Comparison of ENCODE assay signal across 8 cellular contexts in genomic region chr5:176533894-176534611, GRCh38.
A peak's percentile ranks its signal among the peaks of the same experiment; 100 is the strongest.
DNase-seq lines count a peak whose midpoint lies in the region; ATAC-seq and TF ChIP-seq lines count a peak whose summit lies in the region.

No MANE protein-coding gene starts in this region.

- no peaks in the 10 kb centered on the region for H3K27me3 Mint-ChIP-seq in T-helper 1 cell treated with Interleukin-12 subunit alpha and Interleukin-12 subunit beta and Interleukin-4 antibody, amounts not matched to agents 30 μg/mL and 1 μg/mL, for 36 hours (ENCODE audit: low read depth)
- peaks cover 2% of the 10 kb centered on the region for H3K27me3 Mint-ChIP-seq in nephron progenitor cell (ENCODE audit: low read depth, poor library complexity)

- H3K4me3 Mint-ChIP-seq in T-helper 1 cell treated with Interleukin-12 subunit alpha and Interleukin-12 subunit beta and Interleukin-4 antibody, amounts not matched to agents 30 μg/mL and 1 μg/mL, for 36 hours, result peak overlapping the region; percentile 99
- H3K4me3 Mint-ChIP-seq in nephron progenitor cell, result peak overlapping the region; percentile 99

- DNase-seq in NCI-H1694 treated with DMSO at 0.1 percent for 48 hours (lab: John Stamatoyannopoulos, UW) (peak; percentile 30), NCI-H1694 (lab: John Stamatoyannopoulos, UW) (no peak), coronary artery (ENCODE audit: low spot score) (no peak), nephron progenitor cell (no peak), NCI-H1105 (lab: John Stamatoyannopoulos, UW) (no peak), WERI-Rb-1 (no peak)

- H3K9me3 Mint-ChIP-seq in T-helper 1 cell treated with Interleukin-12 subunit alpha and Interleukin-12 subunit beta and Interleukin-4 antibody, amounts not matched to agents 30 μg/mL and 1 μg/mL, for 36 hours, result no peaks in the 10 kb centered on the region
- H3K9me3 Mint-ChIP-seq in nephron progenitor cell, result no peaks in the 10 kb centered on the region

- H3K36me3 Mint-ChIP-seq in T-helper 1 cell treated with Interleukin-12 subunit alpha and Interleukin-12 subunit beta and Interleukin-4 antibody, amounts not matched to agents 30 μg/mL and 1 μg/mL, for 36 hours (ENCODE audit: low read depth), result peaks cover 37% of the 10 kb centered on the region
- no peaks in the 10 kb centered on the region for H3K36me3 Mint-ChIP-seq in nephron progenitor cell (ENCODE audit: low read depth)

- H3K27ac ChIP-seq in coronary artery (peak overlapping the region in 1 of 2 donors; percentile 100), WERI-Rb-1 (no peak overlapping the region)

- H3K27ac Mint-ChIP-seq in T-helper 1 cell treated with Interleukin-12 subunit alpha and Interleukin-12 subunit beta and Interleukin-4 antibody, amounts not matched to agents 30 μg/mL and 1 μg/mL, for 36 hours, result peak overlapping the region; percentile 96
- H3K27ac Mint-ChIP-seq in nephron progenitor cell, result peak overlapping the region; percentile 46

- peak overlapping the region; percentile 99 for H3K4me3 ChIP-seq in coronary artery
- H3K4me3 ChIP-seq in WERI-Rb-1 (ENCODE audit: low read depth, low read length), result no peak overlapping the region

- H3K4me1 Mint-ChIP-seq in T-helper 1 cell treated with Interleukin-12 subunit alpha and Interleukin-12 subunit beta and Interleukin-4 antibody, amounts not matched to agents 30 μg/mL and 1 μg/mL, for 36 hours (ENCODE audit: low read depth), result peaks cover 48% of the 10 kb centered on the region
- peaks cover 43% of the 10 kb centered on the region for H3K4me1 Mint-ChIP-seq in nephron progenitor cell

- TF ChIP-seq CTCF in coronary artery (IDR thresholded peaks at IDR 0.05), result no peak
- no peak for TF ChIP-seq CTCF in nephron progenitor cell (IDR thresholded peaks at IDR 0.05)
- TF ChIP-seq CTCF in WERI-Rb-1 (IDR thresholded peaks at IDR 0.05; ENCODE audit: low read depth, low read length), result no peak

- no peak for ATAC-seq in HG03159 (IDR thresholded peaks at IDR 0.05; ENCODE audit: unreplicated experiment)

- no peaks in the 10 kb centered on the region for H3K27me3 ChIP-seq in WERI-Rb-1 (ENCODE audit: insufficient read depth, low read depth, severe bottlenecking)

- H3K9me3 ChIP-seq in WERI-Rb-1 (ENCODE audit: severe bottlenecking), result no peaks in the 10 kb centered on the region

- H3K36me3 ChIP-seq in WERI-Rb-1, result peaks cover 57% of the 10 kb centered on the region
